Comparison of ENCODE assay signal across 8 cellular contexts in the genomic region with DNA sequence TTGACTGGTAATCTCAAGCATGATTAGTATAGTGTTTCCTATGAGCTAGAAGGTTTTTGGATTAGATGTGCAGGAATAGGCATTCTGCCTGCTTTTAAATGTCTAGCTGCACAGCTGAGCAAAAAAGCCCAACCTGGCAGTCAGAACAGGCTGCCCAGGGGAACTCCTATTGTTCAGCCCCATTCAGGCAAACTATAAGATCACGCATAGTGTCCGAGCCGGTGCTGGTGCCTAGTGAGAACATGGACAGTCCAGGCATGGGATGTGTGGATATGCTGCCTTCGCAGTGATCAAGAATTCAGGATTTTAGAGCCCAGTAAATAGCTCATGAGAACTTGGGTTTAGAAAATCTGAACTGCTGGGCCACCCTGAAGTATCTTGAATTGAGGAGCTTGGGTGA.
"Had no signal": no experiment of that assay in that cellular context is flagged by ENCODE, and none has a peak within 500 bp of the region (broad histone marks: within the 10 kb centered on the region; RNA-seq: fewer than 3 reads in every experiment).

No MANE protein-coding gene starts in this region.

- H3K4me2 ChIP-seq: KMS-11 had no signal

- H3K9me3 Mint-ChIP-seq: IgD-negative memory B cell had no signal

- H3K9ac ChIP-seq: KMS-11 had no signal

- H3K27me3 Mint-ChIP-seq: IgD-negative memory B cell had no signal

- H3K4me3 Mint-ChIP-seq: IgD-negative memory B cell had no signal

- H3K4me3 ChIP-seq: K562 had no signal

- DNase-seq: IMR-90, KBM-7, KG1 had no signal

- H3K27ac Mint-ChIP-seq: IgD-negative memory B cell had no signal

- H3K27ac ChIP-seq: HL-60, KMS-11 had no signal

- ATAC-seq: K562 had no signal

- FAIRE-seq: HTR-8/SVneo, K562 had no signal
